1 cellular context compared by ENCODE assay signal in the genomic region with DNA sequence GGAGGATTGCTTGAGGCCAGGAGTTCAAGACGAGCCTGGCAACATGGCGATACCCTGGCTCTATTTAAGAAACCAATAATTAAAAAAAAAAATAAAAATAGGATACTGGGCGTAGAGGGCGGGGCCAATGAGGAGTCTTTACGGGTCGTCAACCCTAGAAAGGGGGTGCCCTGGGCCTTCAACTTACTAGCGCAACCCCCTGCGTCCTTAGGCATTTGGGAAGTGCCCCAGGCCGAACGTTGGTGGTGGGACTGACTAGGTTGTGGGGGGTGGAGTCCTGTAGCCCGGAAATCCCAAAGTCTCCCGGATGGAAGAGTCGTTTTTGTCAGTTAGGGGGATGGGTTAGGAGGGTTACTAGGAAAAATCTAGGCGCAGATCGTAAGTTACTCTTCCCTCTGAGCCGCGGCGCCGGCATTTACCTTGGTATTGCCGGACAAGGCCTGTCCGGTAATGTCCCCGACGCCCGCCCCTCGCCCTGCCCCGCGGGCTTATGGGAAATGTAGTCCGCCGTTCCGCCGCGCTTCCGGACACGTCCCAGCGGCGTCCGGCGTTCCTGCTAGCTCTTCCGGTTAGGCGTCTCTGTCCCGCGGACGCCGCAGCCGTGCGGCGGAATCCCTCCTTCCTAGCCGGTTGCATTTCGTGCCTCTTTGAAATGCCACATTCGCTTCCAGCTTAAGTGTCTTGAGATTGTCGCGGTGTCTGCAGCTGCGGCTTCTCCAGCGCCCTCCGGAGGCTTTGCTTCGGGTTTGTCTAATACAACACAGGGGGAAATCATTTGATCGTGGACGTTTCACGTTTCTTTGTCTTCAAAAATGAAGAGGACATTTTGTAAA.
TF ChIP-seq lines count a peak whose summit lies in the region.

No MANE protein-coding gene starts in this region.

TF ChIP-seq in HEK293, 187 proteins besides CTCF, POLR2A, EP300 and RAD21 (continued from another document):
- TF ChIP-seq, protein P1, sequence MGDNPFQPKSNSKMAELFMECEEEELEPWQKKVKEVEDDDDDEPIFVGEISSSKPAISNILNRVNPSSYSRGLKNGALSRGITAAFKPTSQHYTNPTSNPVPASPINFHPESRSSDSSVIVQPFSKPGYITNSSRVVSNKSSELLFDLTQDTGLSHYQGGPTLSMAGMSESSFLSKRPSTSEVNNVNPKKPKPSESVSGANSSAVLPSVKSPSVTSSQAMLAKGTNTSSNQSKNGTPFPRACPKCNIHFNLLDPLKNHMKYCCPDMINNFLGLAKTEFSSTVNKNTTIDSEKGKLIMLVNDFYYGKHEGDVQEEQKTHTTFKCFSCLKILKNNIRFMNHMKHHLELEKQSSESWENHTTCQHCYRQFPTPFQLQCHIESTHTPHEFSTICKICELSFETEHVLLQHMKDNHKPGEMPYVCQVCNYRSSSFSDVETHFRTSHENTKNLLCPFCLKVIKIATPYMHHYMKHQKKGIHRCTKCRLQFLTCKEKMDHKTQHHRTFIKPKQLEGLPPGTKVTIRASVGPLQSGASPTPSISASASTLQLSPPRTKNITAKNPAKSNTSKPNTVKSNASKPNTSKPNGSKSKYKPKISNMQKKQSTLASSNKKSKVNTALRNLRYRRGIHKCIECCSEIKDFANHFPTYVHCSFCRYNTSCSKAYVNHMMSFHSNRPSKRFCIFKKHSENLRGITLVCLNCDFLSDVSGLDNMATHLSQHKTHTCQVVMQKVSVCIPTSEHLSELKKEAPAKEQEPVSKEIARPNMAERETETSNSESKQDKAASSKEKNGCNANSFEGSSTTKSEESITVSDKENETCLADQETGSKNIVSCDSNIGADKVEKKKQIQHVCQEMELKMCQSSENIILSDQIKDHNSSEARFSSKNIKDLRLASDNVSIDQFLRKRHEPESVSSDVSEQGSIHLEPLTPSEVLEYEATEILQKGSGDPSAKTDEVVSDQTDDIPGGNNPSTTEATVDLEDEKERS (tag by site-specific recombination; IDR thresholded peaks at IDR 0.05) = no peak
- peak; percentile 67 for TF ChIP-seq ZBTB17 (tag by site-specific recombination; IDR thresholded peaks at IDR 0.05)
- TF ChIP-seq, protein P2, sequence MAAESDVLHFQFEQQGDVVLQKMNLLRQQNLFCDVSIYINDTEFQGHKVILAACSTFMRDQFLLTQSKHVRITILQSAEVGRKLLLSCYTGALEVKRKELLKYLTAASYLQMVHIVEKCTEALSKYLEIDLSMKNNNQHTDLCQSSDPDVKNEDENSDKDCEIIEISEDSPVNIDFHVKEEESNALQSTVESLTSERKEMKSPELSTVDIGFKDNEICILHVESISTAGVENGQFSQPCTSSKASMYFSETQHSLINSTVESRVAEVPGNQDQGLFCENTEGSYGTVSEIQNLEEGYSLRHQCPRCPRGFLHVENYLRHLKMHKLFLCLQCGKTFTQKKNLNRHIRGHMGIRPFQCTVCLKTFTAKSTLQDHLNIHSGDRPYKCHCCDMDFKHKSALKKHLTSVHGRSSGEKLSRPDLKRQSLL (tag by site-specific recombination; IDR thresholded peaks at IDR 0.05) = peak; percentile 78
- peak; percentile 100 for TF ChIP-seq ZNF341 (tag by site-specific recombination; IDR thresholded peaks at IDR 0.05; ENCODE audit: low read depth)
- TF ChIP-seq ZNF76 (tag by site-specific recombination; IDR thresholded peaks at IDR 0.05; ENCODE audit: borderline replicate concordance, low read depth) = peak; percentile 96
- peak; percentile 73; the same call in 1 of the 2 replicates for TF ChIP-seq ZBTB8A (tag by site-specific recombination; IDR thresholded peaks at IDR 0.05)
- 0 out of 2 replicates have a peak, but pooled peaks have one; percentile 29 for TF ChIP-seq ZSCAN23 (tag by site-specific recombination; IDR thresholded peaks at IDR 0.05)
- no peak for TF ChIP-seq ZFHX2 (tag by site-specific recombination; conservative IDR thresholded peaks at IDR 0.05)
- TF ChIP-seq, protein P3, sequence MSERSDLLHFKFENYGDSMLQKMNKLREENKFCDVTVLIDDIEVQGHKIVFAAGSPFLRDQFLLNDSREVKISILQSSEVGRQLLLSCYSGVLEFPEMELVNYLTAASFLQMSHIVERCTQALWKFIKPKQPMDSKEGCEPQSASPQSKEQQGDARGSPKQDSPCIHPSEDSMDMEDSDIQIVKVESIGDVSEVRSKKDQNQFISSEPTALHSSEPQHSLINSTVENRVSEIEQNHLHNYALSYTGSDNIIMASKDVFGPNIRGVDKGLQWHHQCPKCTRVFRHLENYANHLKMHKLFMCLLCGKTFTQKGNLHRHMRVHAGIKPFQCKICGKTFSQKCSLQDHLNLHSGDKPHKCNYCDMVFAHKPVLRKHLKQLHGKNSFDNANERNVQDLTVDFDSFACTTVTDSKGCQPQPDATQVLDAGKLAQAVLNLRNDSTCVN (tag by site-specific recombination; optimal IDR thresholded peaks at IDR 0.05) = peak; percentile 68
- TF ChIP-seq, protein P4, sequence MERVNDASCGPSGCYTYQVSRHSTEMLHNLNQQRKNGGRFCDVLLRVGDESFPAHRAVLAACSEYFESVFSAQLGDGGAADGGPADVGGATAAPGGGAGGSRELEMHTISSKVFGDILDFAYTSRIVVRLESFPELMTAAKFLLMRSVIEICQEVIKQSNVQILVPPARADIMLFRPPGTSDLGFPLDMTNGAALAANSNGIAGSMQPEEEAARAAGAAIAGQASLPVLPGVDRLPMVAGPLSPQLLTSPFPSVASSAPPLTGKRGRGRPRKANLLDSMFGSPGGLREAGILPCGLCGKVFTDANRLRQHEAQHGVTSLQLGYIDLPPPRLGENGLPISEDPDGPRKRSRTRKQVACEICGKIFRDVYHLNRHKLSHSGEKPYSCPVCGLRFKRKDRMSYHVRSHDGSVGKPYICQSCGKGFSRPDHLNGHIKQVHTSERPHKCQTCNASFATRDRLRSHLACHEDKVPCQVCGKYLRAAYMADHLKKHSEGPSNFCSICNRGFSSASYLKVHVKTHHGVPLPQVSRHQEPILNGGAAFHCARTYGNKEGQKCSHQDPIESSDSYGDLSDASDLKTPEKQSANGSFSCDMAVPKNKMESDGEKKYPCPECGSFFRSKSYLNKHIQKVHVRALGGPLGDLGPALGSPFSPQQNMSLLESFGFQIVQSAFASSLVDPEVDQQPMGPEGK (tag by site-specific recombination; IDR thresholded peaks at IDR 0.05) = peak; percentile 82
- peak; percentile 79 for TF ChIP-seq ZXDB (tag by site-specific recombination; IDR thresholded peaks at IDR 0.05)
- peak; percentile 89 for TF ChIP-seq ZNF600 (tag by site-specific recombination; IDR thresholded peaks at IDR 0.05)
- no peak for TF ChIP-seq ZNF132 (tag by site-specific recombination; IDR thresholded peaks at IDR 0.05; ENCODE audit: borderline replicate concordance)
- peak; percentile 94 for TF ChIP-seq ZNF530 (tag by site-specific recombination; IDR thresholded peaks at IDR 0.05; ENCODE audit: low read depth)
- 0 out of 2 replicates have a peak, but pooled peaks have one; percentile 32 for TF ChIP-seq ZNF610 (tag by site-specific recombination; IDR thresholded peaks at IDR 0.05; ENCODE audit: borderline replicate concordance)
- peak; percentile 66; the same call in 1 of the 2 replicates for TF ChIP-seq KLF7 (tag by site-specific recombination; IDR thresholded peaks at IDR 0.05; ENCODE audit: borderline replicate concordance)
- TF ChIP-seq BCL11A (tag by site-specific recombination; IDR thresholded peaks at IDR 0.05; ENCODE audit: low read depth) = peak; percentile 88; the same call in 1 of the 2 replicates
- TF ChIP-seq ZNF366 (tag by site-specific recombination; conservative IDR thresholded peaks at IDR 0.05) = peak; percentile 99
- TF ChIP-seq SP2 (tag by site-specific recombination; IDR thresholded peaks at IDR 0.05) = peak; percentile 88
- TF ChIP-seq ZNF140 (tag by site-specific recombination; IDR thresholded peaks at IDR 0.05) = no peak
- peak; percentile 98 for TF ChIP-seq SP3 (tag by site-specific recombination; IDR thresholded peaks at IDR 0.05)
- peak; percentile 91 for TF ChIP-seq ZBTB20 (tag by site-specific recombination; IDR thresholded peaks at IDR 0.05)
- TF ChIP-seq ZNF624 (tag by site-specific recombination; IDR thresholded peaks at IDR 0.05) = no peak
- peak; percentile 75 for TF ChIP-seq ZNF629 (tag by site-specific recombination; IDR thresholded peaks at IDR 0.05)
- TF ChIP-seq BCL11B (tag by site-specific recombination; IDR thresholded peaks at IDR 0.05; ENCODE audit: low read depth) = peak; percentile 93
- peak; percentile 68; the same call in 1 of the 2 replicates for TF ChIP-seq KLF9 (tag by site-specific recombination; IDR thresholded peaks at IDR 0.05; ENCODE audit: low read depth)
- TF ChIP-seq ZNF266 (tag by site-specific recombination; IDR thresholded peaks at IDR 0.05; ENCODE audit: low read depth) = no peak
- TF ChIP-seq ZNF324 (tag by site-specific recombination; IDR thresholded peaks at IDR 0.05) = peak; percentile 30; the same call in 1 of the 2 replicates
- TF ChIP-seq ZNF785 (tag by site-specific recombination; IDR thresholded peaks at IDR 0.05) = no peak
- TF ChIP-seq, protein P5, sequence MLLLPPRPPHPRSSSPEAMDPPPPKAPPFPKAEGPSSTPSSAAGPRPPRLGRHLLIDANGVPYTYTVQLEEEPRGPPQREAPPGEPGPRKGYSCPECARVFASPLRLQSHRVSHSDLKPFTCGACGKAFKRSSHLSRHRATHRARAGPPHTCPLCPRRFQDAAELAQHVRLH (tag by site-specific recombination; IDR thresholded peaks at IDR 0.05) = peak; percentile 94
- peak; percentile 29; the same call in 1 of the 2 replicates for TF ChIP-seq ZNF2 (tag by site-specific recombination; IDR thresholded peaks at IDR 0.05)
